ENCODE assay signal across 8 cellular contexts in the genomic region with DNA sequence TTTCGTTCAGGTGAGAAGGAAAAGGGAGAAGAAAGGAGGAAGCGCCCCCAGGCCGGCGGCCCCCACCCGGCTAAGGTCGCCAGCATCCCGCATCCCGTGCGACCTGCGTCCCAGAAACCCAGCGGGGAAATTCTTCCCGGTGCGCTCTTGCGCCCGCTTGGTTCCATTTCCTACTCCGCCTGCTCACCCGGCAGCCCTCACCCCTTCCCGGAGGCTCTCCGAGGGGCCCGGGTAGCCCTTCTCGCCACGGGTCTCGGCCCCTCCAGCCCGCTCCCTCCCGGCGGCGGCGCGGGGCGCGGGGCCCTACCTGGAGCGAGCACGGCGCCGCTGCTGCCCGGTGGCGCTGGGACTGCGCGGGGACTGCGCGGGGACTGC. TPM values are rescaled to one million over a fixed set of nuclear protein-coding genes. Genes with fewer than 3 reads are reported as not detected.
DNase-seq lines count a peak whose midpoint lies in the region; ATAC-seq and TF ChIP-seq lines count a peak whose summit lies in the region.

A gene (minus strand): TSS at position 373 of the 375 bp plus-strand sequence. CDS start 65,141 bp downstream, outside the sequence.

- peaks cover 46% of the 10 kb centered on the region for H3K4me1 Mint-ChIP-seq in activated naive CD4-positive, alpha-beta T cell treated with anti-CD3 and anti-CD28 coated beads, Interleukin-2, amount 10 ng/mL, durations not matched to agents 7 days and 5 days

- peak within 1 kb of the TSS; percentile 98 for H3K27ac Mint-ChIP-seq in activated naive CD4-positive, alpha-beta T cell treated with anti-CD3 and anti-CD28 coated beads, Interleukin-2, amount 10 ng/mL, durations not matched to agents 7 days and 5 days

- no peaks in the 10 kb centered on the region for H3K36me3 ChIP-seq in adrenal gland (replicated peaks in 1 of 2)

- peak; percentile 20 for ATAC-seq in HG03457 (IDR thresholded peaks at IDR 0.05; ENCODE audit: unreplicated experiment)
- ATAC-seq in stimulated activated naive CD8-positive, alpha-beta T cell treated with anti-CD3 and anti-CD28 coated beads, Interleukin-15, Interleukin-2, amounts not matched to agents 100 U/mL and 50 U/mL, for 24 hours: peak; percentile 3

- 0 to 2% (median 1%) methylated on average over 7 to 41 of the region's 41 CpGs for WGBS in adrenal gland, 4 donors

- intact Hi-C loops in adrenal gland (cut with DNase I): no loop called here

- H3K4me3 Mint-ChIP-seq in activated naive CD4-positive, alpha-beta T cell treated with anti-CD3 and anti-CD28 coated beads, Interleukin-2, amount 10 ng/mL, durations not matched to agents 7 days and 5 days: peak within 1 kb of the TSS; percentile 94

- TF ChIP-seq CTCF in adrenal gland (IDR thresholded peaks at IDR 0.05): no peak

- H3K27ac ChIP-seq in adrenal gland: peak within 1 kb of the TSS in 3 of 5 donors; percentile 53 to 63 (median 61)

- H3K4me3 ChIP-seq in adrenal gland: peak within 1 kb of the TSS in 3 of 4 donors; percentile 22 to 75 (median 69)

- H3K27me3 ChIP-seq in adrenal gland: peaks cover 5% of the 10 kb centered on the region

- peaks cover 0 to 4% of the 10 kb centered on the region in 2 donors for H3K4me1 ChIP-seq in adrenal gland (replicated peaks in 1 of 2)

- H3K27me3 Mint-ChIP-seq in activated naive CD4-positive, alpha-beta T cell treated with anti-CD3 and anti-CD28 coated beads, Interleukin-2, amount 10 ng/mL, durations not matched to agents 7 days and 5 days: no peaks in the 10 kb centered on the region

- CTCF ChIA-PET in activated naive CD4-positive, alpha-beta T cell treated with anti-CD3 and anti-CD28 coated beads, Interleukin-2, amount 10 ng/mL, durations not matched to agents 7 days and 5 days (lab: Charles Lee): interaction anchor here (0.9 to 6.7 kb wide), 7 partner anchors 9 to 87 kb away, joined by 5 to 53 read pairs (median 37); no protein-coding TSS in a partner anchor

- no peaks in the 10 kb centered on the region for H3K9me3 ChIP-seq in adrenal gland (replicated peaks in 1 of 3)

- no peak for TF ChIP-seq POLR2A in adrenal gland (IDR thresholded peaks at IDR 0.05)

- H3K9me3 Mint-ChIP-seq in activated naive CD4-positive, alpha-beta T cell treated with anti-CD3 and anti-CD28 coated beads, Interleukin-2, amount 10 ng/mL, durations not matched to agents 7 days and 5 days: no peaks in the 10 kb centered on the region

- no peak for DNase-seq in activated naive CD4-positive, alpha-beta T cell treated with anti-CD3 and anti-CD28 coated beads, Interleukin-2, amount 10 ng/mL, durations not matched to agents 7 days and 5 days
- no peak for DNase-seq in activated naive CD4-positive, alpha-beta T cell treated with Interleukin-2 at 50 U/mL for 16 hours
- DNase-seq in adrenal gland (peak in 2 of 7 donors; percentile 16 to 29), iPS-NIHi7 (ENCODE audit: extremely low spot score) (peak; percentile 48), activated gamma-delta T cell treated with Interleukin-2 at 50 U/mL for 16 hours (no peak), UCSD-AML1 (lab: John Stamatoyannopoulos, UW; ENCODE audit: unreplicated experiment) (no peak)
- no peak for DNase-seq in stimulated activated naive CD8-positive, alpha-beta T cell treated with anti-CD3 and anti-CD28 coated beads, Interleukin-15, Interleukin-2, amounts not matched to agents 100 U/mL and 50 U/mL, for 24 hours

- peaks cover 58% of the 10 kb centered on the region for H3K36me3 Mint-ChIP-seq in activated naive CD4-positive, alpha-beta T cell treated with anti-CD3 and anti-CD28 coated beads, Interleukin-2, amount 10 ng/mL, durations not matched to agents 7 days and 5 days

RNA-seq across cellular contexts. Expression of the gene that starts here (rescaled TPM):
- 1 to 10 TPM in 2 of 8 donors, under 1 TPM in 6; 0.47 to 1.6 (median 0.76) TPM for total RNA-seq in adrenal gland
- polyA plus RNA-seq in adrenal gland: under 1 TPM; 0.48 to 0.93 (median 0.57) TPM
